ENCODE assay signal across 1 cellular context in the genomic region with DNA sequence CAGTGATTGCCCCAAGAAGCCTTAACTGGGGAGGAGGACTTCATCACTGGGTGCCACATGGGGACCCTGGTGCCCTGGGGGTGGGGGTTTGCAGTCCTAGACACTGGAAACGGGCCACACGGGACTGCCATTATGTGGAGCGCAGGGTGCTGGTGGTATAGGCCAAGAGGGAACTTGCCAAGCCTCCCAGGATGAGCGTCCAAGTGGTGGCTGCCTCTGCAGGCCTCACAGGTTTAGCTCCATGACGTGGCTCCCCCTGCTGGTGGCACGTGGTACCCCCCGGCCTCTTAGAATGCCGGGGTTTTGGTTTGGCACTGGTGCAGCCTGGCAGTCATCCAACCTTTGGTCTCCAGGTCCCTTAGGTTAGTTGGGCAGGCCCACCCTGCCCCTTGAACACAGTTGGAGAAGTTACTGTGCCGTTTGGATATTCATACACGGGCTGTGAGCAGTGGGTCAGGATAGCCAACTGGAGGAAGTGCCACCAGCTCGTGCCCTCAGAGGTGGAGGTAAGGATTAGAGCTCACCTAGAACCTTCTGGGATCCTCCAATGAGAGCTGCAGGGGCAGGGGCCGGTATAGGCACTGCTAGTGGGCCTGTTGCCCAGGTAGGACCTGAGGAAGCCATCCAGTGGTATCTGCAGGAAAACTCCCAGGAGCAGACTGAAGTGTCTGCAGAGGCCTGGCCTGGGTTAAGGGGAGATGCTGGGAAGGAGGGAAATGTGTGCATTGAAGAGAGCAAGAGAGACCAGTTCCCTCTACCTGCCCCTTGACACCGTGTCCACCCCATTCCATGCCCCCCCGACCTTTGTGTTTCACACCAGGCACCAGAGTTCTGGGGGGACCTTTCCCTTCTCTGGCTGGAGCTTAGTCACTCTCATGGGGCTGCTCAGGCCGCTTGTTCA.
TF ChIP-seq lines count a peak whose summit lies in the region.

No MANE protein-coding gene starts in this region.

TF ChIP-seq in K562, 482 proteins besides CTCF, POLR2A, EP300 and RAD21 (continued from another document and continues in another):
- TF ChIP-seq ETS2 (tag; IDR thresholded peaks at IDR 0.05; ENCODE audit: borderline replicate concordance, poor library complexity, severe bottlenecking) (no peak), KDM1A (IDR thresholded peaks at IDR 0.05) (no peak), FOSL1 (tag; conservative IDR thresholded peaks at IDR 0.05) (no peak), SRF (CRISPR knock-in tag; IDR thresholded peaks at IDR 0.05) (peak in 1 of 2 experiments; percentile 33; a peak in 1 of 4 replicates), HSF4 (CRISPR knock-in tag; IDR thresholded peaks at IDR 0.05; ENCODE audit: borderline replicate concordance) (no peak), MYC (IDR thresholded peaks at IDR 0.05; ENCODE audit: low read depth, low read length) (no peak; the same call in 1 of the 2 replicates), MYC (CRISPR knock-in tag; IDR thresholded peaks at IDR 0.05; ENCODE audit: borderline replicate concordance, low read depth) (no peak), CXXC5 (CRISPR knock-in tag; IDR thresholded peaks at IDR 0.05) (no peak), MCM3 (IDR thresholded peaks at IDR 0.05) (no peak), RFX1 (IDR thresholded peaks at IDR 0.05) (no peak), NR4A1 (CRISPR knock-in tag; IDR thresholded peaks at IDR 0.05) (no peak), NR4A1 (tag; IDR thresholded peaks at IDR 0.05) (0 out of 2 replicates have a peak, but pooled peaks have one; percentile 30), GABPB2 (CRISPR knock-in tag; conservative IDR thresholded peaks at IDR 0.05) (no peak), U2AF2 (optimal IDR thresholded peaks at IDR 0.05; ENCODE audit: low read depth, low read length) (no peak), CREB1 (IDR thresholded peaks at IDR 0.05) (peak; percentile 31; the same call in 1 of the 2 replicates), CREB1 (CRISPR knock-in tag; IDR thresholded peaks at IDR 0.05) (peak; percentile 60; the same call in 1 of the 2 replicates), RHOXF2B (CRISPR knock-in tag; conservative IDR thresholded peaks at IDR 0.05) (no peak; the same call in 1 of the 2 replicates), ZNF764 (CRISPR knock-in tag; IDR thresholded peaks at IDR 0.05; ENCODE audit: low read depth) (0 out of 2 replicates have a peak, but pooled peaks have one; percentile 33), CBFA2T3 (IDR thresholded peaks at IDR 0.05) (no peak), ZNF408 (CRISPR knock-in tag; IDR thresholded peaks at IDR 0.05; ENCODE audit: low read depth) (no peak), ARHGAP35 (IDR thresholded peaks at IDR 0.05; ENCODE audit: partially characterized antibody) (no peak), TCF3 (CRISPR knock-in tag; IDR thresholded peaks at IDR 0.05) (no peak), SNRNP70 (optimal IDR thresholded peaks at IDR 0.05; ENCODE audit: low read depth, low read length) (no peak), GATAD2A (IDR thresholded peaks at IDR 0.05) (no peak), ZKSCAN1 (IDR thresholded peaks at IDR 0.05; ENCODE audit: low read depth, low read length) (peak; percentile 80), SIN3A (IDR thresholded peaks at IDR 0.05; ENCODE audit: borderline replicate concordance in 2 of 2, control insufficient read depth in 1 of 2, low read depth in 2 of 2, low read length in 2 of 2) (peak in 1 of 2 experiments; percentile 98; a peak in 2 of 4 replicates), ZFX (CRISPR knock-in tag; IDR thresholded peaks at IDR 0.05) (peak; percentile 73), GATA2 (CRISPR knock-in tag; IDR thresholded peaks at IDR 0.05) (no peak), FOXK2 (conservative IDR thresholded peaks at IDR 0.05 in 1 of 2, IDR thresholded peaks at IDR 0.05 in 1 of 2; ENCODE audit: low read depth in 2 of 2) (no peak), MEF2A (IDR thresholded peaks at IDR 0.05; ENCODE audit: control insufficient read depth, low read depth, low read length) (0 out of 2 replicates have a peak, but pooled peaks have one; percentile 40), GTF2A2 (tag; IDR thresholded peaks at IDR 0.05) (no peak), ZNF175 (CRISPR knock-in tag; IDR thresholded peaks at IDR 0.05; ENCODE audit: low read depth) (no peak), SP1 (CRISPR knock-in tag; IDR thresholded peaks at IDR 0.05) (peak; percentile 48; the same call in 1 of the 2 replicates), ZSCAN32 (CRISPR knock-in tag; IDR thresholded peaks at IDR 0.05) (no peak), XRCC3 (IDR thresholded peaks at IDR 0.05) (no peak), TAF15 (IDR thresholded peaks at IDR 0.05; ENCODE audit: low read depth, low read length) (0 out of 2 replicates have a peak, but pooled peaks have one; percentile 79), HMGN3 (IDR thresholded peaks at IDR 0.05; ENCODE audit: borderline replicate concordance, extremely low read depth, insufficient read length, low read depth, low read length) (peak; percentile 24), PYGO2 (tag; IDR thresholded peaks at IDR 0.05) (no peak), PHF8 (IDR thresholded peaks at IDR 0.05; ENCODE audit: borderline replicate concordance, low read length) (no peak)
- TF ChIP-seq, protein P1, sequence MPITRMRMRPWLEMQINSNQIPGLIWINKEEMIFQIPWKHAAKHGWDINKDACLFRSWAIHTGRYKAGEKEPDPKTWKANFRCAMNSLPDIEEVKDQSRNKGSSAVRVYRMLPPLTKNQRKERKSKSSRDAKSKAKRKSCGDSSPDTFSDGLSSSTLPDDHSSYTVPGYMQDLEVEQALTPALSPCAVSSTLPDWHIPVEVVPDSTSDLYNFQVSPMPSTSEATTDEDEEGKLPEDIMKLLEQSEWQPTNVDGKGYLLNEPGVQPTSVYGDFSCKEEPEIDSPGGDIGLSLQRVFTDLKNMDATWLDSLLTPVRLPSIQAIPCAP (CRISPR knock-in tag; IDR thresholded peaks at IDR 0.05; ENCODE audit: borderline replicate concordance), result no peak
- TF ChIP-seq, protein P2, sequence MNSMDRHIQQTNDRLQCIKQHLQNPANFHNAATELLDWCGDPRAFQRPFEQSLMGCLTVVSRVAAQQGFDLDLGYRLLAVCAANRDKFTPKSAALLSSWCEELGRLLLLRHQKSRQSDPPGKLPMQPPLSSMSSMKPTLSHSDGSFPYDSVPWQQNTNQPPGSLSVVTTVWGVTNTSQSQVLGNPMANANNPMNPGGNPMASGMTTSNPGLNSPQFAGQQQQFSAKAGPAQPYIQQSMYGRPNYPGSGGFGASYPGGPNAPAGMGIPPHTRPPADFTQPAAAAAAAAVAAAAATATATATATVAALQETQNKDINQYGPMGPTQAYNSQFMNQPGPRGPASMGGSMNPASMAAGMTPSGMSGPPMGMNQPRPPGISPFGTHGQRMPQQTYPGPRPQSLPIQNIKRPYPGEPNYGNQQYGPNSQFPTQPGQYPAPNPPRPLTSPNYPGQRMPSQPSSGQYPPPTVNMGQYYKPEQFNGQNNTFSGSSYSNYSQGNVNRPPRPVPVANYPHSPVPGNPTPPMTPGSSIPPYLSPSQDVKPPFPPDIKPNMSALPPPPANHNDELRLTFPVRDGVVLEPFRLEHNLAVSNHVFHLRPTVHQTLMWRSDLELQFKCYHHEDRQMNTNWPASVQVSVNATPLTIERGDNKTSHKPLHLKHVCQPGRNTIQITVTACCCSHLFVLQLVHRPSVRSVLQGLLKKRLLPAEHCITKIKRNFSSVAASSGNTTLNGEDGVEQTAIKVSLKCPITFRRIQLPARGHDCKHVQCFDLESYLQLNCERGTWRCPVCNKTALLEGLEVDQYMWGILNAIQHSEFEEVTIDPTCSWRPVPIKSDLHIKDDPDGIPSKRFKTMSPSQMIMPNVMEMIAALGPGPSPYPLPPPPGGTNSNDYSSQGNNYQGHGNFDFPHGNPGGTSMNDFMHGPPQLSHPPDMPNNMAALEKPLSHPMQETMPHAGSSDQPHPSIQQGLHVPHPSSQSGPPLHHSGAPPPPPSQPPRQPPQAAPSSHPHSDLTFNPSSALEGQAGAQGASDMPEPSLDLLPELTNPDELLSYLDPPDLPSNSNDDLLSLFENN (IDR thresholded peaks at IDR 0.05; ENCODE audit: low read depth in 2 of 2, low read length in 2 of 2), result peak in 1 of 2 experiments; percentile 49; a peak in 1 of 4 replicates
- TF ChIP-seq, protein P3, sequence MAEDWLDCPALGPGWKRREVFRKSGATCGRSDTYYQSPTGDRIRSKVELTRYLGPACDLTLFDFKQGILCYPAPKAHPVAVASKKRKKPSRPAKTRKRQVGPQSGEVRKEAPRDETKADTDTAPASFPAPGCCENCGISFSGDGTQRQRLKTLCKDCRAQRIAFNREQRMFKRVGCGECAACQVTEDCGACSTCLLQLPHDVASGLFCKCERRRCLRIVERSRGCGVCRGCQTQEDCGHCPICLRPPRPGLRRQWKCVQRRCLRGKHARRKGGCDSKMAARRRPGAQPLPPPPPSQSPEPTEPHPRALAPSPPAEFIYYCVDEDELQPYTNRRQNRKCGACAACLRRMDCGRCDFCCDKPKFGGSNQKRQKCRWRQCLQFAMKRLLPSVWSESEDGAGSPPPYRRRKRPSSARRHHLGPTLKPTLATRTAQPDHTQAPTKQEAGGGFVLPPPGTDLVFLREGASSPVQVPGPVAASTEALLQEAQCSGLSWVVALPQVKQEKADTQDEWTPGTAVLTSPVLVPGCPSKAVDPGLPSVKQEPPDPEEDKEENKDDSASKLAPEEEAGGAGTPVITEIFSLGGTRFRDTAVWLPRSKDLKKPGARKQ (CRISPR knock-in tag; IDR thresholded peaks at IDR 0.05), result no peak
- TF ChIP-seq, protein P4, sequence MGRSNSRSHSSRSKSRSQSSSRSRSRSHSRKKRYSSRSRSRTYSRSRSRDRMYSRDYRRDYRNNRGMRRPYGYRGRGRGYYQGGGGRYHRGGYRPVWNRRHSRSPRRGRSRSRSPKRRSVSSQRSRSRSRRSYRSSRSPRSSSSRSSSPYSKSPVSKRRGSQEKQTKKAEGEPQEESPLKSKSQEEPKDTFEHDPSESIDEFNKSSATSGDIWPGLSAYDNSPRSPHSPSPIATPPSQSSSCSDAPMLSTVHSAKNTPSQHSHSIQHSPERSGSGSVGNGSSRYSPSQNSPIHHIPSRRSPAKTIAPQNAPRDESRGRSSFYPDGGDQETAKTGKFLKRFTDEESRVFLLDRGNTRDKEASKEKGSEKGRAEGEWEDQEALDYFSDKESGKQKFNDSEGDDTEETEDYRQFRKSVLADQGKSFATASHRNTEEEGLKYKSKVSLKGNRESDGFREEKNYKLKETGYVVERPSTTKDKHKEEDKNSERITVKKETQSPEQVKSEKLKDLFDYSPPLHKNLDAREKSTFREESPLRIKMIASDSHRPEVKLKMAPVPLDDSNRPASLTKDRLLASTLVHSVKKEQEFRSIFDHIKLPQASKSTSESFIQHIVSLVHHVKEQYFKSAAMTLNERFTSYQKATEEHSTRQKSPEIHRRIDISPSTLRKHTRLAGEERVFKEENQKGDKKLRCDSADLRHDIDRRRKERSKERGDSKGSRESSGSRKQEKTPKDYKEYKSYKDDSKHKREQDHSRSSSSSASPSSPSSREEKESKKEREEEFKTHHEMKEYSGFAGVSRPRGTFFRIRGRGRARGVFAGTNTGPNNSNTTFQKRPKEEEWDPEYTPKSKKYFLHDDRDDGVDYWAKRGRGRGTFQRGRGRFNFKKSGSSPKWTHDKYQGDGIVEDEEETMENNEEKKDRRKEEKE (IDR thresholded peaks at IDR 0.05; ENCODE audit: borderline replicate concordance in 1 of 2, control insufficient read depth in 1 of 2, low read depth in 2 of 2, low read length in 1 of 2), result peak in 1 of 2 experiments; percentile 66; a peak in 1 of 4 replicates
- TF ChIP-seq, protein P5, sequence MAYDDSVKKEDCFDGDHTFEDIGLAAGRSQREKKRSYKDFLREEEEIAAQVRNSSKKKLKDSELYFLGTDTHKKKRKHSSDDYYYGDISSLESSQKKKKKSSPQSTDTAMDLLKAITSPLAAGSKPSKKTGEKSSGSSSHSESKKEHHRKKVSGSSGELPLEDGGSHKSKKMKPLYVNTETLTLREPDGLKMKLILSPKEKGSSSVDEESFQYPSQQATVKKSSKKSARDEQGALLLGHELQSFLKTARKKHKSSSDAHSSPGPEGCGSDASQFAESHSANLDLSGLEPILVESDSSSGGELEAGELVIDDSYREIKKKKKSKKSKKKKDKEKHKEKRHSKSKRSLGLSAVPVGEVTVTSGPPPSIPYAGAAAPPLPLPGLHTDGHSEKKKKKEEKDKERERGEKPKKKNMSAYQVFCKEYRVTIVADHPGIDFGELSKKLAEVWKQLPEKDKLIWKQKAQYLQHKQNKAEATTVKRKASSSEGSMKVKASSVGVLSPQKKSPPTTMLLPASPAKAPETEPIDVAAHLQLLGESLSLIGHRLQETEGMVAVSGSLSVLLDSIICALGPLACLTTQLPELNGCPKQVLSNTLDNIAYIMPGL (CRISPR knock-in tag; IDR thresholded peaks at IDR 0.05), result no peak
- TF ChIP-seq, protein P6, sequence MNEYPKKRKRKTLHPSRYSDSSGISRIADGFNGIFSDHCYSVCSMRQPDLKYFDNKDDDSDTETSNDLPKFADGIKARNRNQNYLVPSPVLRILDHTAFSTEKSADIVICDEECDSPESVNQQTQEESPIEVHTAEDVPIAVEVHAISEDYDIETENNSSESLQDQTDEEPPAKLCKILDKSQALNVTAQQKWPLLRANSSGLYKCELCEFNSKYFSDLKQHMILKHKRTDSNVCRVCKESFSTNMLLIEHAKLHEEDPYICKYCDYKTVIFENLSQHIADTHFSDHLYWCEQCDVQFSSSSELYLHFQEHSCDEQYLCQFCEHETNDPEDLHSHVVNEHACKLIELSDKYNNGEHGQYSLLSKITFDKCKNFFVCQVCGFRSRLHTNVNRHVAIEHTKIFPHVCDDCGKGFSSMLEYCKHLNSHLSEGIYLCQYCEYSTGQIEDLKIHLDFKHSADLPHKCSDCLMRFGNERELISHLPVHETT (CRISPR knock-in tag; conservative IDR thresholded peaks at IDR 0.05 in 1 of 2, IDR thresholded peaks at IDR 0.05 in 1 of 2), result no peak
- TF ChIP-seq, protein P7, sequence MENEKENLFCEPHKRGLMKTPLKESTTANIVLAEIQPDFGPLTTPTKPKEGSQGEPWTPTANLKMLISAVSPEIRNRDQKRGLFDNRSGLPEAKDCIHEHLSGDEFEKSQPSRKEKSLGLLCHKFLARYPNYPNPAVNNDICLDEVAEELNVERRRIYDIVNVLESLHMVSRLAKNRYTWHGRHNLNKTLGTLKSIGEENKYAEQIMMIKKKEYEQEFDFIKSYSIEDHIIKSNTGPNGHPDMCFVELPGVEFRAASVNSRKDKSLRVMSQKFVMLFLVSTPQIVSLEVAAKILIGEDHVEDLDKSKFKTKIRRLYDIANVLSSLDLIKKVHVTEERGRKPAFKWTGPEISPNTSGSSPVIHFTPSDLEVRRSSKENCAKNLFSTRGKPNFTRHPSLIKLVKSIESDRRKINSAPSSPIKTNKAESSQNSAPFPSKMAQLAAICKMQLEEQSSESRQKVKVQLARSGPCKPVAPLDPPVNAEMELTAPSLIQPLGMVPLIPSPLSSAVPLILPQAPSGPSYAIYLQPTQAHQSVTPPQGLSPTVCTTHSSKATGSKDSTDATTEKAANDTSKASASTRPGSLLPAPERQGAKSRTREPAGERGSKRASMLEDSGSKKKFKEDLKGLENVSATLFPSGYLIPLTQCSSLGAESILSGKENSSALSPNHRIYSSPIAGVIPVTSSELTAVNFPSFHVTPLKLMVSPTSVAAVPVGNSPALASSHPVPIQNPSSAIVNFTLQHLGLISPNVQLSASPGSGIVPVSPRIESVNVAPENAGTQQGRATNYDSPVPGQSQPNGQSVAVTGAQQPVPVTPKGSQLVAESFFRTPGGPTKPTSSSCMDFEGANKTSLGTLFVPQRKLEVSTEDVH (IDR thresholded peaks at IDR 0.05; ENCODE audit: low read depth, partially characterized antibody), result no peak
- TF ChIP-seq, protein P8, sequence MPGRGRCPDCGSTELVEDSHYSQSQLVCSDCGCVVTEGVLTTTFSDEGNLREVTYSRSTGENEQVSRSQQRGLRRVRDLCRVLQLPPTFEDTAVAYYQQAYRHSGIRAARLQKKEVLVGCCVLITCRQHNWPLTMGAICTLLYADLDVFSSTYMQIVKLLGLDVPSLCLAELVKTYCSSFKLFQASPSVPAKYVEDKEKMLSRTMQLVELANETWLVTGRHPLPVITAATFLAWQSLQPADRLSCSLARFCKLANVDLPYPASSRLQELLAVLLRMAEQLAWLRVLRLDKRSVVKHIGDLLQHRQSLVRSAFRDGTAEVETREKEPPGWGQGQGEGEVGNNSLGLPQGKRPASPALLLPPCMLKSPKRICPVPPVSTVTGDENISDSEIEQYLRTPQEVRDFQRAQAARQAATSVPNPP (IDR thresholded peaks at IDR 0.05; ENCODE audit: borderline replicate concordance, insufficient read depth, insufficient read length), result no peak
